In the genomic region with DNA sequence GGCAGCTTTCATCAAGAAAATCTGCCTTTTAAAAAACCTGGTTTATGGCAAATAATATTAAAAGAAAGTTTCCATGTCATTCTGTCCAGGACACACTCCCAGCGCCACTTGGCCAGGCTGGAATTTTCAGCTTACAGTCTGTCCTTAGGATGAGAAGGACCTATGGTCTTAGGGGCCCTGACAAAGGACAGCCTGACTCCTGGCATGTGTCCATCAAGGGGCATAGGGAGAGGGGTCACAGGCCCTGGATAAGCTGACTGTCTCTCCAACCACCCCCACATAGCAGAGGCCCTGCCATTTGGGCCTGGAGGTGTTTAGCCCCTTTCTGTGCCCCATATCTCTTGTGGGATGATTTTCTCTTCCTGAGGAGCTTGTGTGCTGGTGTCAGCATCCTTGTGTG, we compare ENCODE assay signal across 16 cellular contexts.
A peak's percentile ranks its signal among the peaks of the same experiment; 100 is the strongest.
DNase-seq lines count a peak whose midpoint lies in the region; ATAC-seq and TF ChIP-seq lines count a peak whose summit lies in the region.
"Had no signal": no experiment of that assay in that cellular context is flagged by ENCODE, and none has a peak within 500 bp of the region (broad histone marks: within the 10 kb centered on the region; RNA-seq: fewer than 3 reads in every experiment).

No MANE protein-coding gene starts in this region.

- ATAC-seq in stimulated activated naive CD8-positive, alpha-beta T cell treated with anti-CD3 and anti-CD28 coated beads, Interleukin-15, amount 100 ng/mL, for 72 hours, result no peak
- no peak for ATAC-seq in stimulated activated naive CD8-positive, alpha-beta T cell treated with anti-CD3 and anti-CD28 coated beads, Interleukin-15, Interleukin-2, amounts not matched to agents 100 U/mL and 50 U/mL, for 24 hours
- no peak for ATAC-seq in GM18909 (IDR thresholded peaks at IDR 0.05; ENCODE audit: poor library complexity, unreplicated experiment)
- ATAC-seq: CD8-positive, alpha-beta T cell; HepG2 had no signal

- H3K27ac Mint-ChIP-seq in activated naive CD4-positive, alpha-beta T cell treated with anti-CD3 and anti-CD28 coated beads for 36 hours, result peak overlapping the region; percentile 38
- H3K27ac Mint-ChIP-seq in stimulated activated naive CD8-positive, alpha-beta T cell treated with anti-CD3 and anti-CD28 coated beads, Interleukin-15, amount 100 ng/mL, for 72 hours, result peak overlapping the region; percentile 31 to 35

- CTCF ChIA-PET in activated naive CD4-positive, alpha-beta T cell treated with anti-CD3 and anti-CD28 coated beads for 36 hours (lab: Charles Lee), result no interaction called here

- no peaks in the 10 kb centered on the region for H3K27me3 Mint-ChIP-seq in activated naive CD4-positive, alpha-beta T cell treated with anti-CD3 and anti-CD28 coated beads for 36 hours (ENCODE audit: low read depth)
- H3K27me3 Mint-ChIP-seq in stimulated activated naive CD8-positive, alpha-beta T cell treated with anti-CD3 and anti-CD28 coated beads, Interleukin-15, amount 100 ng/mL, for 72 hours, result no peaks in the 10 kb centered on the region

- H2BK5ac ChIP-seq in mesenchymal stem cell (ENCODE audit: low read depth, low read length, poor library complexity, severe bottlenecking), result no peak overlapping the region

- peak overlapping the region; percentile 18 for H4K91ac ChIP-seq in mesenchymal stem cell (ENCODE audit: low read length)

- H2BK120ac ChIP-seq in mesenchymal stem cell (ENCODE audit: low read depth, low read length), result no peak overlapping the region

- peaks cover 62% of the 10 kb centered on the region for H3K36me3 Mint-ChIP-seq in activated naive CD4-positive, alpha-beta T cell treated with anti-CD3 and anti-CD28 coated beads for 36 hours (ENCODE audit: low read depth)

- H3K27me3 ChIP-seq in mesenchymal stem cell (ENCODE audit: control insufficient read depth in 1 of 2, insufficient read depth in 1 of 2, low read length in 2 of 2) (no peaks in the 10 kb centered on the region), suprapubic skin (no peaks in the 10 kb centered on the region)
- H3K27me3 ChIP-seq: BLaER1 had no signal

- 100% methylated on average over 1 of the region's 1 CpG for WGBS in mesenchymal stem cell
- WGBS in suprapubic skin, result 100% methylated on average over 1 of the region's 1 CpG

- H3K18ac ChIP-seq in mesenchymal stem cell (ENCODE audit: low read depth in 1 of 2, low read length in 2 of 2), result peak overlapping the region in 1 of 2 experiments; percentile 29

- H3K4me2 ChIP-seq in mesenchymal stem cell (ENCODE audit: low read length, poor library complexity, severe bottlenecking), result no peak overlapping the region
- H3K4me2 ChIP-seq: BLaER1 had no signal

- H2AFZ ChIP-seq in mesenchymal stem cell (ENCODE audit: low read depth, low read length), result no peak overlapping the region

- no peaks in the 10 kb centered on the region for H3K9me3 Mint-ChIP-seq in activated naive CD4-positive, alpha-beta T cell treated with anti-CD3 and anti-CD28 coated beads for 36 hours
- H3K9me3 Mint-ChIP-seq in stimulated activated naive CD8-positive, alpha-beta T cell treated with anti-CD3 and anti-CD28 coated beads, Interleukin-15, amount 100 ng/mL, for 72 hours, result peaks cover 0 to 10% of the 10 kb centered on the region in 2 donors
- H3K9me3 Mint-ChIP-seq: CD8-positive, alpha-beta T cell had no signal

- H3K4me1 Mint-ChIP-seq in activated naive CD4-positive, alpha-beta T cell treated with anti-CD3 and anti-CD28 coated beads for 36 hours (ENCODE audit: low read depth), result peaks cover 63% of the 10 kb centered on the region
- peaks cover 88% of the 10 kb centered on the region for H3K4me1 Mint-ChIP-seq in stimulated activated naive CD8-positive, alpha-beta T cell treated with anti-CD3 and anti-CD28 coated beads, Interleukin-15, amount 100 ng/mL, for 72 hours

- H2AK5ac ChIP-seq in mesenchymal stem cell (ENCODE audit: low read length, severe bottlenecking), result no peak overlapping the region

- H3K36me3 ChIP-seq in mesenchymal stem cell (ENCODE audit: control insufficient read depth in 1 of 2, insufficient read depth in 2 of 2, low read depth in 1 of 2, low read length in 2 of 2) (peaks cover 0 to 33% of the 10 kb centered on the region in 2 experiments), suprapubic skin (no peaks in the 10 kb centered on the region)
- H3K36me3 ChIP-seq: BLaER1, HAP-1 had no signal

- H3K9me3 ChIP-seq in mesenchymal stem cell (ENCODE audit: control insufficient read depth, low read length), result no peaks in the 10 kb centered on the region
- H3K9me3 ChIP-seq in suprapubic skin, result no peaks in the 10 kb centered on the region
- H3K9me3 ChIP-seq: HAP-1 had no signal

- H3K4me3 ChIP-seq in mesenchymal stem cell (ENCODE audit: insufficient read depth in 1 of 2, low read depth in 1 of 2, low read length in 2 of 2), result no peak overlapping the region
- no peak overlapping the region for H3K4me3 ChIP-seq in suprapubic skin
- H3K4me3 ChIP-seq: BLaER1, HAP-1 had no signal

- no peaks in the 10 kb centered on the region for H3K79me1 ChIP-seq in mesenchymal stem cell (replicated peaks; ENCODE audit: low read length, poor library complexity, severe bottlenecking)

- H3K4me3 Mint-ChIP-seq in activated naive CD4-positive, alpha-beta T cell treated with anti-CD3 and anti-CD28 coated beads for 36 hours, result no peak overlapping the region
- H3K4me3 Mint-ChIP-seq in stimulated activated naive CD8-positive, alpha-beta T cell treated with anti-CD3 and anti-CD28 coated beads, Interleukin-15, amount 100 ng/mL, for 72 hours, result peak overlapping the region in 1 of 2 donors; percentile 11
- H3K4me3 Mint-ChIP-seq: CD14-positive monocyte; CD8-positive, alpha-beta T cell had no signal

- H4K8ac ChIP-seq in mesenchymal stem cell (ENCODE audit: low read length), result no peak overlapping the region

- H2BK15ac ChIP-seq in mesenchymal stem cell (ENCODE audit: low read depth, poor library complexity, severe bottlenecking), result no peak overlapping the region

- H3K4ac ChIP-seq in mesenchymal stem cell (ENCODE audit: low read depth in 1 of 2, low read length in 2 of 2), result no peak overlapping the region

- peak overlapping the region; percentile 18 for H3K9ac ChIP-seq in mesenchymal stem cell (ENCODE audit: low read length)
- H3K9ac ChIP-seq: BLaER1 had no signal

- no peak for TF ChIP-seq POLR2A in suprapubic skin (IDR thresholded peaks at IDR 0.05)

- no peak overlapping the region for H3K23ac ChIP-seq in mesenchymal stem cell (ENCODE audit: low read length in 2 of 2)

- TF ChIP-seq EP300 in suprapubic skin (IDR thresholded peaks at IDR 0.05), result no peak

- peaks cover 2% of the 10 kb centered on the region for H3K4me1 ChIP-seq in mesenchymal stem cell (ENCODE audit: control insufficient read depth, insufficient read depth, low read depth, low read length)
- H3K4me1 ChIP-seq in suprapubic skin, result peaks cover 3% of the 10 kb centered on the region
- H3K4me1 ChIP-seq: BLaER1, HAP-1 had no signal

- TF ChIP-seq CTCF in suprapubic skin (IDR thresholded peaks at IDR 0.05), result no peak

- no peak overlapping the region for H3K14ac ChIP-seq in mesenchymal stem cell (ENCODE audit: low read length in 2 of 2)

- no peak overlapping the region for H2BK12ac ChIP-seq in mesenchymal stem cell (ENCODE audit: low read length in 2 of 2)

- no peak for DNase-seq in activated naive CD4-positive, alpha-beta T cell treated with anti-CD3 and anti-CD28 coated beads for 36 hours
- no peak for DNase-seq in activated naive CD4-positive, alpha-beta T cell treated with anti-CD3 and anti-CD28 coated beads, Interleukin-2, amount 50 U/mL, for 16 hours
- no peak for DNase-seq in stimulated activated naive CD8-positive, alpha-beta T cell treated with anti-CD3 and anti-CD28 coated beads, Interleukin-15, amount 100 ng/mL, for 72 hours
- no peak for DNase-seq in stimulated activated naive CD8-positive, alpha-beta T cell treated with anti-CD3 and anti-CD28 coated beads, Interleukin-15, Interleukin-2, amounts not matched to agents 100 U/mL and 50 U/mL, for 24 hours
- no peak for DNase-seq in mesenchymal stem cell
- DNase-seq in suprapubic skin (ENCODE audit: low spot score in 2 of 2), result no peak
- DNase-seq: 8988T; Calu3; CD8-positive, alpha-beta T cell; DMS79 treated with DMSO at 0.1 percent for 48 hours; GF-D8 had no signal

- H3K27ac ChIP-seq in mesenchymal stem cell (ENCODE audit: low read length, poor library complexity, severe bottlenecking) (no peak overlapping the region), suprapubic skin (no peak overlapping the region)
- H3K27ac ChIP-seq: BLaER1 had no signal

- intact Hi-C loops in activated naive CD4-positive, alpha-beta T cell treated with anti-CD3 and anti-CD28 coated beads for 36 hours (cut with micrococcal nuclease), result loop anchor here (10.0 kb wide), 2 partner anchors 623 to 1717 kb away; partner anchors contain the start of gene SMIM13
